ENCODE assay signal across 23 cellular contexts in genomic region chr19:48895226-48895625, GRCh38. TPM values are rescaled to one million over a fixed set of nuclear protein-coding genes. Genes with fewer than 3 reads are reported as not detected.
DNase-seq lines count a peak whose midpoint lies in the region; ATAC-seq and TF ChIP-seq lines count a peak whose summit lies in the region.
"Had no signal": no experiment of that assay in that cellular context is flagged by ENCODE, and none has a peak within 500 bp of the region (broad histone marks: within the 10 kb centered on the region; RNA-seq: fewer than 3 reads in every experiment).

No MANE protein-coding gene starts in this region.

- CTCF ChIA-PET in CD4-positive, alpha-beta T cell (lab: Charles Lee), result no interaction called here

- no peak overlapping the region for H3K27ac ChIP-seq in CD4-positive, alpha-beta T cell (ENCODE audit: low read depth, low read length)
- H3K27ac ChIP-seq: SJSA1 had no signal

- TF ChIP-seq CTCF in CD4-positive, alpha-beta T cell (IDR thresholded peaks at IDR 0.05), result no peak
- TF ChIP-seq CTCF in nephron progenitor cell (IDR thresholded peaks at IDR 0.05), result no peak

- peaks cover 41% of the 10 kb centered on the region for H3K27me3 Mint-ChIP-seq in CD4-positive, alpha-beta T cell
- H3K27me3 Mint-ChIP-seq in activated naive CD8-positive, alpha-beta T cell treated with anti-CD3 and anti-CD28 coated beads, Interleukin-2, amount 50 U/mL, for 24 hours, result peaks cover 25% of the 10 kb centered on the region
- peaks cover 3% of the 10 kb centered on the region for H3K27me3 Mint-ChIP-seq in nephron progenitor cell (ENCODE audit: low read depth, poor library complexity)

- H3K36me3 Mint-ChIP-seq in CD4-positive, alpha-beta T cell (ENCODE audit: low read depth), result peaks cover 5% of the 10 kb centered on the region
- H3K36me3 Mint-ChIP-seq in activated naive CD8-positive, alpha-beta T cell treated with anti-CD3 and anti-CD28 coated beads, Interleukin-2, amount 50 U/mL, for 24 hours (ENCODE audit: low read depth), result no peaks in the 10 kb centered on the region
- H3K36me3 Mint-ChIP-seq in nephron progenitor cell (ENCODE audit: low read depth), result no peaks in the 10 kb centered on the region

- intact Hi-C loops in CD4-positive, alpha-beta T cell (cut with DNase I, micrococcal nuclease), result no loop called here

- POLR2A ChIA-PET in CD4-positive, alpha-beta T cell (lab: Charles Lee), result no interaction called here

- peak overlapping the region; percentile 69 for H3K4me3 Mint-ChIP-seq in CD4-positive, alpha-beta T cell
- H3K4me3 Mint-ChIP-seq in activated naive CD8-positive, alpha-beta T cell treated with anti-CD3 and anti-CD28 coated beads, Interleukin-2, amount 50 U/mL, for 24 hours, result peak overlapping the region; percentile 34
- H3K4me3 Mint-ChIP-seq in nephron progenitor cell, result peak overlapping the region; percentile 39
- H3K4me3 Mint-ChIP-seq: neural crest cell had no signal

- H3K4me1 Mint-ChIP-seq in CD4-positive, alpha-beta T cell (ENCODE audit: low read depth), result peaks cover 22% of the 10 kb centered on the region
- H3K4me1 Mint-ChIP-seq in activated naive CD8-positive, alpha-beta T cell treated with anti-CD3 and anti-CD28 coated beads, Interleukin-2, amount 50 U/mL, for 24 hours, result peaks cover 22% of the 10 kb centered on the region
- peaks cover 40% of the 10 kb centered on the region for H3K4me1 Mint-ChIP-seq in nephron progenitor cell

- H3K9me3 Mint-ChIP-seq in CD4-positive, alpha-beta T cell, result no peaks in the 10 kb centered on the region
- H3K9me3 Mint-ChIP-seq in activated naive CD8-positive, alpha-beta T cell treated with anti-CD3 and anti-CD28 coated beads, Interleukin-2, amount 50 U/mL, for 24 hours, result no peaks in the 10 kb centered on the region
- no peaks in the 10 kb centered on the region for H3K9me3 Mint-ChIP-seq in nephron progenitor cell
- H3K9me3 Mint-ChIP-seq: neural crest cell had no signal

- H3K27ac Mint-ChIP-seq in CD4-positive, alpha-beta T cell, result no peak overlapping the region
- no peak overlapping the region for H3K27ac Mint-ChIP-seq in activated naive CD8-positive, alpha-beta T cell treated with anti-CD3 and anti-CD28 coated beads, Interleukin-2, amount 50 U/mL, for 24 hours
- H3K27ac Mint-ChIP-seq in nephron progenitor cell, result no peak overlapping the region

- DNase-seq in AG20443 (ENCODE audit: low spot score) (peak; percentile 3), nephron progenitor cell (no peak), middle frontal gyrus (ENCODE audit: extremely low spot score, low spot score) (no peak), DMS79 treated with DMSO at 0.1 percent for 48 hours (lab: John Stamatoyannopoulos, UW) (no peak), NCI-H748 (lab: John Stamatoyannopoulos, UW; ENCODE audit: unreplicated experiment) (no peak)
- DNase-seq in CD4-positive, alpha-beta T cell, result no peak
- DNase-seq in activated naive CD8-positive, alpha-beta T cell treated with anti-CD3 and anti-CD28 coated beads, Interleukin-2, amount 50 U/mL, for 24 hours, result no peak
- DNase-seq: activated CD4-positive, alpha-beta T cell treated with anti-CD3 and anti-CD28 coated beads, Interleukin-2, amount 50 U/mL, for 4 hours; activated naive CD4-positive, alpha-beta T cell treated with Interleukin-2 at 50 U/mL for 16 hours; effector CD8-positive, alpha-beta T cell; mesenchymal stem cell; NCI-H1092; NCI-H2029; NCI-H446 treated with DMSO at 0.1 percent for 48 hours; stimulated activated CD4-positive, alpha-beta T cell treated with anti-CD3 and anti-CD28 coated beads, Interleukin-2, amount 100 ng/mL, for 48 hours; T-helper 2 cell had no signal

- ATAC-seq in CD4-positive, alpha-beta T cell (ENCODE audit: poor library complexity), result no peak
- ATAC-seq in activated naive CD8-positive, alpha-beta T cell treated with anti-CD3 and anti-CD28 coated beads, Interleukin-2, amount 50 U/mL, for 24 hours, result no peak
- ATAC-seq: Panc1 had no signal

- H3K27me3 ChIP-seq in CD4-positive, alpha-beta T cell (ENCODE audit: control insufficient read depth, insufficient read depth, low read length), result peaks cover 10% of the 10 kb centered on the region
- H3K27me3 ChIP-seq: SJSA1 had no signal

- H3K9me3 ChIP-seq in CD4-positive, alpha-beta T cell (ENCODE audit: control insufficient read depth, low read length), result no peaks in the 10 kb centered on the region
- H3K9me3 ChIP-seq: prostate gland, SJSA1 had no signal

RNA-seq across cellular contexts. Expression of gene TULP2, which starts 3.3 kb away (rescaled TPM):
- total RNA-seq in CD4-positive, alpha-beta T cell, result not detected
- total RNA-seq: chondrocyte, glomerular endothelial cell, LHCN-M2, neural crest cell, SJSA1 had no signal

RNA-seq across cellular contexts. Expression of gene NUCB1, which starts 4.9 kb away (rescaled TPM):
- total RNA-seq in CD4-positive, alpha-beta T cell, result 10 to 100 TPM; 73.7 to 77.0 TPM

RNA-seq across cellular contexts. Expression of gene PPP1R15A, which starts 23.0 kb away (rescaled TPM):
- 100 to 1,000 TPM; 569 to 584 TPM for total RNA-seq in CD4-positive, alpha-beta T cell

RNA-seq across cellular contexts. Expression of gene PLEKHA4, which starts 26.8 kb away (rescaled TPM):
- 1 to 10 TPM; 1.4 to 2.7 TPM for total RNA-seq in CD4-positive, alpha-beta T cell

RNA-seq across cellular contexts. Expression of gene DHDH, which starts 38.3 kb away (rescaled TPM):
- 1 to 10 TPM; 1.1 to 1.8 TPM for total RNA-seq in CD4-positive, alpha-beta T cell
- total RNA-seq: chondrocyte, glomerular endothelial cell, LHCN-M2 had no signal
